ENCODE assay signal across 12 cellular contexts in genomic region chr1:6547301-6547700, GRCh38. TPM values are rescaled to one million over a fixed set of nuclear protein-coding genes. Genes with fewer than 3 reads are reported as not detected.
DNase-seq lines count a peak whose midpoint lies in the region; ATAC-seq and TF ChIP-seq lines count a peak whose summit lies in the region.
"Had no signal": no experiment of that assay in that cellular context is flagged by ENCODE, and none has a peak within 500 bp of the region (broad histone marks: within the 10 kb centered on the region; RNA-seq: fewer than 3 reads in every experiment).

No MANE protein-coding gene starts in this region.

- intact Hi-C loops in activated CD4-positive, alpha-beta T cell treated with anti-CD3 and anti-CD28 coated beads for 36 hours (cut with DNase I, micrococcal nuclease), result no loop called here

- ATAC-seq in activated CD4-positive, alpha-beta T cell treated with anti-CD3 and anti-CD28 coated beads for 36 hours, result no peak

- CTCF ChIA-PET in activated CD4-positive, alpha-beta T cell treated with anti-CD3 and anti-CD28 coated beads for 36 hours (lab: Charles Lee), result interaction anchor here (0.6 kb wide), 1 partner anchor 99 kb away, joined by 3 read pairs; no protein-coding TSS in a partner anchor

- peaks cover 36% of the 10 kb centered on the region for H3K4me1 Mint-ChIP-seq in activated CD4-positive, alpha-beta T cell treated with anti-CD3 and anti-CD28 coated beads for 36 hours
- no peaks in the 10 kb centered on the region for H3K4me1 Mint-ChIP-seq in nephron progenitor cell

- H3K9me3 Mint-ChIP-seq in activated CD4-positive, alpha-beta T cell treated with anti-CD3 and anti-CD28 coated beads for 36 hours (ENCODE audit: low read depth), result no peaks in the 10 kb centered on the region
- H3K9me3 Mint-ChIP-seq in nephron progenitor cell, result no peaks in the 10 kb centered on the region

- H3K27me3 Mint-ChIP-seq in activated CD4-positive, alpha-beta T cell treated with anti-CD3 and anti-CD28 coated beads for 36 hours, result no peaks in the 10 kb centered on the region
- H3K27me3 Mint-ChIP-seq in nephron progenitor cell (ENCODE audit: low read depth, poor library complexity), result no peaks in the 10 kb centered on the region

- no peak for DNase-seq in activated CD4-positive, alpha-beta T cell treated with anti-CD3 and anti-CD28 coated beads for 36 hours
- DNase-seq in activated CD4-positive, alpha-beta T cell treated with anti-CD3 and anti-CD28 coated beads, Interleukin-2, amount 50 U/mL, for 4 hours, result no peak
- peak; percentile 19 for DNase-seq in RPMI7951 (ENCODE audit: low read depth)
- peak; percentile 14 for DNase-seq in cerebellar cortex (ENCODE audit: low spot score)
- no peak for DNase-seq in nephron progenitor cell
- DNase-seq in hippocampal formation (lab: John Stamatoyannopoulos, UW), result no peak
- DNase-seq in stimulated activated CD4-positive, alpha-beta T cell treated with anti-CD3 and anti-CD28 coated beads, Interleukin-12 subunit alpha, Interleukin-12 subunit beta, amount 100 ng/mL, for 4 hours, result no peak
- no peak for DNase-seq in NCI-H2227 treated with DMSO at 0.1 percent for 48 hours (lab: John Stamatoyannopoulos, UW)
- DNase-seq: caudate nucleus, NCI-H1417 treated with DMSO at 0.1 percent for 48 hours had no signal

- POLR2A ChIA-PET in activated CD4-positive, alpha-beta T cell treated with anti-CD3 and anti-CD28 coated beads for 36 hours (lab: Charles Lee), result no interaction called here

- H3K36me3 Mint-ChIP-seq in activated CD4-positive, alpha-beta T cell treated with anti-CD3 and anti-CD28 coated beads for 36 hours (ENCODE audit: low read depth), result peaks cover 44% of the 10 kb centered on the region
- peaks cover 54% of the 10 kb centered on the region for H3K36me3 Mint-ChIP-seq in nephron progenitor cell (ENCODE audit: low read depth)

- no peak overlapping the region for H3K4me3 Mint-ChIP-seq in activated CD4-positive, alpha-beta T cell treated with anti-CD3 and anti-CD28 coated beads for 36 hours
- no peak overlapping the region for H3K4me3 Mint-ChIP-seq in nephron progenitor cell

- H3K27ac Mint-ChIP-seq in activated CD4-positive, alpha-beta T cell treated with anti-CD3 and anti-CD28 coated beads for 36 hours, result peak overlapping the region; percentile 43
- peak overlapping the region; percentile 78 for H3K27ac Mint-ChIP-seq in nephron progenitor cell

- TF ChIP-seq CTCF in nephron progenitor cell (IDR thresholded peaks at IDR 0.05), result no peak

RNA-seq across cellular contexts. Expression of gene NOL9, which starts 7.0 kb away (rescaled TPM):
- 10 to 100 TPM; 37.4 to 44.7 TPM for total RNA-seq in activated CD4-positive, alpha-beta T cell treated with anti-CD3 and anti-CD28 coated beads for 36 hours
- 14.4 and 14.5 TPM in 2 replicates for total RNA-seq in RPMI7951 (2014; rRNA removed; shearing (Covaris generic))

RNA-seq across cellular contexts. Expression of gene TAS1R1, which starts 7.8 kb away (rescaled TPM):
- total RNA-seq in activated CD4-positive, alpha-beta T cell treated with anti-CD3 and anti-CD28 coated beads for 36 hours, result under 1 TPM in 1 of 2 experiments, not detected in 1; 0.07 TPM
- total RNA-seq in RPMI7951 (2014; rRNA removed; shearing (Covaris generic)), result 0.20 TPM in 1 of 2 replicates, not detected in the other
- total RNA-seq: HT-29; T-helper 1 cell treated with Interleukin-12 subunit alpha and Interleukin-12 subunit beta and Interleukin-4 antibody, amounts not matched to agents 30 ng/mL and 1 ng/mL, for 36 hours had no signal

RNA-seq across cellular contexts. Expression of gene ZBTB48, which starts 32.5 kb away (rescaled TPM):
- total RNA-seq in activated CD4-positive, alpha-beta T cell treated with anti-CD3 and anti-CD28 coated beads for 36 hours, result 10 to 100 TPM; 23.2 to 26.0 TPM
- 11.4 and 15.6 TPM in 2 replicates for total RNA-seq in RPMI7951 (2014; rRNA removed; shearing (Covaris generic))

RNA-seq across cellular contexts. Expression of gene KLHL21, which starts 55.4 kb away (rescaled TPM):
- 10 to 100 TPM; 12.4 to 15.7 TPM for total RNA-seq in activated CD4-positive, alpha-beta T cell treated with anti-CD3 and anti-CD28 coated beads for 36 hours
- 11.1 and 14.6 TPM in 2 replicates for total RNA-seq in RPMI7951 (2014; rRNA removed; shearing (Covaris generic))

RNA-seq across cellular contexts. Expression of gene PLEKHG5, which starts 55.8 kb away (rescaled TPM):
- 1 to 10 TPM in 1 of 2 experiments, under 1 TPM in 1; 0.76 to 1.1 TPM for total RNA-seq in activated CD4-positive, alpha-beta T cell treated with anti-CD3 and anti-CD28 coated beads for 36 hours
- total RNA-seq in RPMI7951 (2014; rRNA removed; shearing (Covaris generic)), result 0.60 and 1.3 TPM in 2 replicates

Comparison
In these comparisons a context has a peak if more than half of its experiments do, and no peak if none do; other contexts are left out.
1. DNase-seq: peak in RPMI7951 (single experiment) and cerebellar cortex (single experiment); none in activated CD4-positive, alpha-beta T cell treated with anti-CD3 and anti-CD28 coated beads for 36 hours (single experiment), activated CD4-positive, alpha-beta T cell treated with anti-CD3 and anti-CD28 coated beads, Interleukin-2, amount 50 U/mL, for 4 hours (0 of 2), nephron progenitor cell (single experiment), hippocampal formation (0 of 2), stimulated activated CD4-positive, alpha-beta T cell treated with anti-CD3 and anti-CD28 coated beads, Interleukin-12 subunit alpha, Interleukin-12 subunit beta, amount 100 ng/mL, for 4 hours (single experiment) and NCI-H2227 treated with DMSO at 0.1 percent for 48 hours (single experiment).